Comparison of ENCODE assay signal across 22 cellular contexts in the genomic region with DNA sequence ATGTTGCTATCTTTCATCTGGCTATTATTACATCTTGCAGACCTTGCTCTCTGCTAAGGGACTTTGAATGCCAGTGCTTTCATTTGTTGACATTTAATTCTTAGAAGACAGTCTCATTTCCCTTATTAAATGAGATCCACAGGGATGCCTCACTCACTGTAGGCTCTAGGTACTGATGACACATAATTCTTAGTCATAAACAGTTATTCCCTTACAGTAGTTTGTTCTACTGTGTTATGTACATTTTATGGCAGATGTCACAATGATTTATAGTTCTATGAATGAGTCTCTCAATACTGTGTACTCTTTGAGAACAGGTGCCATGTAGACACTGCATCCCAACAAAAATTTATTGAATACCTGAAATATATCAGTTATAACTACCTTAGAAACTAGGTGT.
DNase-seq lines count a peak whose midpoint lies in the region; ATAC-seq, FAIRE-seq and TF ChIP-seq lines count a peak whose summit lies in the region.
"Had no signal": no experiment of that assay in that cellular context is flagged by ENCODE, and none has a peak within 500 bp of the region (broad histone marks: within the 10 kb centered on the region; RNA-seq: fewer than 3 reads in every experiment).

No MANE protein-coding gene starts in this region.

- no peaks in the 10 kb centered on the region for H3K27me3 ChIP-seq in Karpas-422 (ENCODE audit: low read length)
- H3K27me3 ChIP-seq: cardiac muscle cell, SJCRH30 had no signal

- no peaks in the 10 kb centered on the region for H3K9me2 ChIP-seq in Karpas-422 (replicated peaks; ENCODE audit: insufficient read depth, low read length)

- H3K9me3 ChIP-seq in A549 = no peaks in the 10 kb centered on the region
- H3K9me3 ChIP-seq in Karpas-422 (ENCODE audit: low read length) = peaks cover 16% of the 10 kb centered on the region
- H3K9me3 ChIP-seq: SJCRH30 had no signal

- POLR2A ChIA-PET in A549 (lab: Yijun Ruan, JAX) = no interaction called here
- POLR2A ChIA-PET in naive thymus-derived CD8-positive, alpha-beta T cell (lab: Charles Lee) = no interaction called here

- no peaks in the 10 kb centered on the region for H4K20me1 ChIP-seq in Karpas-422 (ENCODE audit: insufficient read depth, low read depth, low read length)

- no peak overlapping the region for H2AFZ ChIP-seq in Karpas-422 (ENCODE audit: low read length)

- no peaks in the 10 kb centered on the region for H3K79me2 ChIP-seq in Karpas-422 (ENCODE audit: low read length)

- peak overlapping the region; percentile 42 for H3K4me2 ChIP-seq in A549
- no peak overlapping the region for H3K4me2 ChIP-seq in Karpas-422 (ENCODE audit: low read depth, low read length, poor library complexity, severe bottlenecking)

- ATAC-seq in A549 (peak; percentile 69 to 74; a peak in 5 of 6 replicates), esophagus mucosa (peak; percentile 97), GM18858 (IDR thresholded peaks at IDR 0.05; ENCODE audit: unreplicated experiment) (no peak), GM18873 (IDR thresholded peaks at IDR 0.05; ENCODE audit: low FRiP score, unreplicated experiment) (no peak)
- ATAC-seq in naive thymus-derived CD8-positive, alpha-beta T cell = no peak
- ATAC-seq: effector memory CD8-positive, alpha-beta T cell had no signal

- TF ChIP-seq EP300 in A549 (IDR thresholded peaks at IDR 0.05) = no peak

- no peaks in the 10 kb centered on the region for H3K27me3 Mint-ChIP-seq in naive thymus-derived CD8-positive, alpha-beta T cell
- H3K27me3 Mint-ChIP-seq: activated naive CD8-positive, alpha-beta T cell treated with anti-CD3 and anti-CD28 coated beads, Interleukin-2, amount 10 ng/mL, durations not matched to agents 7 days and 5 days; effector memory CD8-positive, alpha-beta T cell; memory B cell had no signal

- H3K4me3 Mint-ChIP-seq in naive thymus-derived CD8-positive, alpha-beta T cell = no peak overlapping the region
- H3K4me3 Mint-ChIP-seq: activated naive CD8-positive, alpha-beta T cell treated with anti-CD3 and anti-CD28 coated beads, Interleukin-2, amount 10 ng/mL, durations not matched to agents 7 days and 5 days; effector memory CD8-positive, alpha-beta T cell; memory B cell; neural crest cell had no signal

- H3K9me3 Mint-ChIP-seq in naive thymus-derived CD8-positive, alpha-beta T cell = peaks cover 0 to 13% (median 5%) of the 10 kb centered on the region in 9 donors
- H3K9me3 Mint-ChIP-seq: activated naive CD8-positive, alpha-beta T cell treated with anti-CD3 and anti-CD28 coated beads, Interleukin-2, amount 10 ng/mL, durations not matched to agents 7 days and 5 days; neural crest cell had no signal

- peak; percentile 15 to 32 for DNase-seq in A549 (ENCODE audit: low read depth in 1 of 2, low spot score in 1 of 2)
- DNase-seq in GM04504 (ENCODE audit: low read depth) = peak; percentile 43
- DNase-seq in NCI-H69 (lab: John Stamatoyannopoulos, UW) = peak; percentile 91
- DNase-seq in naive thymus-derived CD8-positive, alpha-beta T cell = no peak
- no peak for DNase-seq in Karpas-422
- DNase-seq: activated CD4-positive, alpha-beta T cell treated with anti-CD3 and anti-CD28 coated beads, Interleukin-2, amount 50 U/mL, for 1 hour; activated naive CD8-positive, alpha-beta T cell treated with anti-CD3 and anti-CD28 coated beads, Interleukin-2, amount 10 ng/mL, durations not matched to agents 7 days and 5 days; activated T-cell treated with anti-CD3 and anti-CD28 coated beads, Interleukin-2, amount 50 U/mL, for 48 hours; effector memory CD8-positive, alpha-beta T cell; KBM-7; NCI-H187; NCI-H82; SJCRH30; stimulated activated CD4-positive, alpha-beta T cell treated with anti-CD3 and anti-CD28 coated beads, Interleukin-2, amount 100 ng/mL, for 48 hours; T-helper 9 cell had no signal

- H3K4me3 ChIP-seq in A549 (no peak overlapping the region), Karpas-422 (ENCODE audit: low read length) (no peak overlapping the region)
- H3K4me3 ChIP-seq: cardiac muscle cell, SJCRH30 had no signal

- H3K36me3 ChIP-seq in Karpas-422 (ENCODE audit: insufficient read depth, low read length) = no peaks in the 10 kb centered on the region
- H3K36me3 ChIP-seq: cardiac muscle cell, SJCRH30 had no signal

- TF ChIP-seq CTCF in A549 (IDR thresholded peaks at IDR 0.05) = no peak

- H3K4me1 ChIP-seq in A549 (0 out of 3 replicates have a peak, but pooled peaks cover 11% of the 10 kb centered on the region), Karpas-422 (ENCODE audit: low read length) (no peaks in the 10 kb centered on the region)
- H3K4me1 ChIP-seq: SJCRH30 had no signal

- CTCF ChIA-PET in A549 (lab: Yijun Ruan, JAX) = no interaction called here

- H3K27ac Mint-ChIP-seq in naive thymus-derived CD8-positive, alpha-beta T cell = no peak overlapping the region
- H3K27ac Mint-ChIP-seq: activated naive CD8-positive, alpha-beta T cell treated with anti-CD3 and anti-CD28 coated beads, Interleukin-2, amount 10 ng/mL, durations not matched to agents 7 days and 5 days; effector memory CD8-positive, alpha-beta T cell; memory B cell had no signal

- H3K36me3 Mint-ChIP-seq in naive thymus-derived CD8-positive, alpha-beta T cell = no peaks in the 10 kb centered on the region
- H3K36me3 Mint-ChIP-seq: activated naive CD8-positive, alpha-beta T cell treated with anti-CD3 and anti-CD28 coated beads, Interleukin-2, amount 10 ng/mL, durations not matched to agents 7 days and 5 days; memory B cell had no signal

- no peak for TF ChIP-seq POLR2A in A549 (IDR thresholded peaks at IDR 0.05; ENCODE audit: low read length)

- no peak for FAIRE-seq in A549 (lab: Jason Lieb, UNC)
- FAIRE-seq: frontal cortex had no signal

- H3K27ac ChIP-seq in A549 (no peak overlapping the region), Karpas-422 (ENCODE audit: low read length) (no peak overlapping the region)
- H3K27ac ChIP-seq: cardiac muscle cell, SJCRH30 had no signal

- TF ChIP-seq RAD21 in A549 (conservative IDR thresholded peaks at IDR 0.05 in 1 of 2, IDR thresholded peaks at IDR 0.05 in 1 of 2) = no peak

- no peaks in the 10 kb centered on the region for H3K4me1 Mint-ChIP-seq in naive thymus-derived CD8-positive, alpha-beta T cell
- H3K4me1 Mint-ChIP-seq: activated naive CD8-positive, alpha-beta T cell treated with anti-CD3 and anti-CD28 coated beads, Interleukin-2, amount 10 ng/mL, durations not matched to agents 7 days and 5 days; memory B cell; neural crest cell had no signal

- H3K9ac ChIP-seq in Karpas-422 (ENCODE audit: low read length) = no peak overlapping the region

TF ChIP-seq in A549, 52 proteins besides CTCF, POLR2A, EP300 and RAD21:
- TF ChIP-seq JUNB (IDR thresholded peaks at IDR 0.05) (peak; percentile 70), FOSL2 (IDR thresholded peaks at IDR 0.05) (peak; percentile 45), FOSL2 (CRISPR knock-in tag; IDR thresholded peaks at IDR 0.05) (peak; percentile 46), HEYL (CRISPR knock-in tag; IDR thresholded peaks at IDR 0.05) (no peak), MYC (IDR thresholded peaks at IDR 0.05; ENCODE audit: borderline replicate concordance, low read length) (no peak), ZC3H11A (IDR thresholded peaks at IDR 0.05) (no peak), SREBF2 (IDR thresholded peaks at IDR 0.05) (no peak), RARB (CRISPR knock-in tag; IDR thresholded peaks at IDR 0.05) (no peak), HOXB5 (CRISPR knock-in tag; IDR thresholded peaks at IDR 0.05) (0 out of 2 replicates have a peak, but pooled peaks have one; percentile 45), KDM5A (IDR thresholded peaks at IDR 0.05) (no peak)
TF ChIP-seq in A549: peak in this region for 3.

Comparison
In these comparisons a context has a peak if more than half of its experiments do, and no peak if none do; other contexts are left out.
1. ATAC-seq: peak in A549 (2 of 2) and esophagus mucosa (single experiment); none in GM18858 (single experiment), GM18873 (single experiment) and naive thymus-derived CD8-positive, alpha-beta T cell (0 of 2).
2. DNase-seq: peak in A549 (2 of 2), GM04504 (single experiment) and NCI-H69 (single experiment); none in naive thymus-derived CD8-positive, alpha-beta T cell (0 of 10) and Karpas-422 (single experiment).